Comparison of ENCODE assay signal across 9 cellular contexts in the genomic region with DNA sequence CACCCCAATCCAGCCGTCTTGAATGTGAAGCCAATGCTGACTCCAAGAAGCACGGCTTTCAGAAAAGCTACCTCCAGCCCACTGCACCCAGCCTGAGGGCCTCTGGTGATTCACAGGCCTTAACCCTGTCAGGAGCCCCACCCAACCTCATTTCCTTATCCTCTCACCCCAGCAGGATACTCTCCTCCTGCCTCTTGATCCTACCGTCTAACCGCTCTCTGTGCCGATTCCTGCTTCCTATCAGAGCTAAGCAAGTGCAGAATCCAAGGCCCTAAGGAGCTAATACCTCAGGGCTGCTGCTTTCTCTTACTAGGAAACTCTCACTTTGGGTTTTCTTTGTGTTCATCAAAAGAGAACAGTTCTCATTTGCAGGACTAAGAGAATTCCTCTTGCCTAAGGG. TPM values are rescaled to one million over a fixed set of nuclear protein-coding genes. Genes with fewer than 3 reads are reported as not detected.
DNase-seq lines count a peak whose midpoint lies in the region; ATAC-seq, FAIRE-seq and TF ChIP-seq lines count a peak whose summit lies in the region.
"Had no signal": no experiment of that assay in that cellular context is flagged by ENCODE, and none has a peak within 500 bp of the region (broad histone marks: within the 10 kb centered on the region; RNA-seq: fewer than 3 reads in every experiment).

No MANE protein-coding gene starts in this region.

- TF ChIP-seq POLR2A in A549 (IDR thresholded peaks at IDR 0.05; ENCODE audit: low read length), result no peak

- WGBS in A549 (ENCODE audit: missing lambda C conversion rate), result 8% methylated on average over 4 of the region's 5 CpGs

- no peaks in the 10 kb centered on the region for H4K20me1 ChIP-seq in keratinocyte (ENCODE audit: control insufficient read depth, extremely low read depth, insufficient read depth, low read length)

- H3K4me1 ChIP-seq in A549 (peaks cover 45% of the 10 kb centered on the region), keratinocyte (ENCODE audit: control insufficient read depth, extremely low read depth, insufficient read depth, low read length) (peaks cover 64% of the 10 kb centered on the region), upper lobe of right lung (peaks cover 11% of the 10 kb centered on the region)

- FAIRE-seq in A549 (lab: Jason Lieb, UNC) (no peak), keratinocyte (lab: Jason Lieb, UNC) (peak; percentile 86)
- FAIRE-seq: TTC549 had no signal

- H2AFZ ChIP-seq in keratinocyte (ENCODE audit: control insufficient read depth, low read length), result no peak overlapping the region

- H3K27me3 Mint-ChIP-seq in activated naive CD8-positive, alpha-beta T cell treated with anti-CD3 and anti-CD28 coated beads, Interleukin-2, amount 50 U/mL, for 24 hours, result no peaks in the 10 kb centered on the region

- POLR2A ChIA-PET in A549 (lab: Yijun Ruan, JAX), result interaction anchor here (1.2 kb wide), 1 partner anchor 48 kb away, joined by 4 read pairs; the partner anchor contains the start of gene TRERF1

- CTCF ChIA-PET in A549 (lab: Yijun Ruan, JAX), result interaction anchor here (1.8 kb wide), 1 partner anchor 16 kb away, joined by 4 read pairs; no protein-coding TSS in a partner anchor

- intact Hi-C loops in upper lobe of right lung (cut with DNase I) (no loop called here), posterior cingulate gyrus (cut with DNase I) (no loop called here)

- peak overlapping the region; percentile 61 for H3K9ac ChIP-seq in keratinocyte (ENCODE audit: control insufficient read depth, extremely low read depth, insufficient read depth, low read length)

- peaks cover 69% of the 10 kb centered on the region for H3K4me1 Mint-ChIP-seq in activated naive CD8-positive, alpha-beta T cell treated with anti-CD3 and anti-CD28 coated beads, Interleukin-2, amount 50 U/mL, for 24 hours

- H3K79me2 ChIP-seq in keratinocyte (ENCODE audit: control insufficient read depth, insufficient read depth, low read length), result peaks cover 30% of the 10 kb centered on the region

- H3K4me3 Mint-ChIP-seq in activated naive CD8-positive, alpha-beta T cell treated with anti-CD3 and anti-CD28 coated beads, Interleukin-2, amount 50 U/mL, for 24 hours, result no peak overlapping the region

- TF ChIP-seq CTCF in A549 (IDR thresholded peaks at IDR 0.05) (no peak), keratinocyte (optimal IDR thresholded peaks at IDR 0.05 in 1 of 3, IDR thresholded peaks at IDR 0.05 in 1 of 3, conservative IDR thresholded peaks at IDR 0.05 in 1 of 3; ENCODE audit: extremely low read depth in 1 of 3, insufficient read depth in 2 of 3, low read length in 3 of 3) (no peak), upper lobe of right lung (IDR thresholded peaks at IDR 0.05) (no peak)

- no peak for TF ChIP-seq EP300 in A549 (IDR thresholded peaks at IDR 0.05)

- peak overlapping the region; percentile 20 for H3K27ac Mint-ChIP-seq in activated naive CD8-positive, alpha-beta T cell treated with anti-CD3 and anti-CD28 coated beads, Interleukin-2, amount 50 U/mL, for 24 hours

- ATAC-seq in A549 (peak; percentile 84 to 92), upper lobe of right lung (peak; percentile 56)
- ATAC-seq in activated naive CD8-positive, alpha-beta T cell treated with anti-CD3 and anti-CD28 coated beads, Interleukin-2, amount 50 U/mL, for 24 hours, result peak; percentile 68

- H3K9me3 ChIP-seq in A549 (no peaks in the 10 kb centered on the region), keratinocyte (ENCODE audit: control insufficient read depth, low read depth, low read length) (no peaks in the 10 kb centered on the region), upper lobe of right lung (no peaks in the 10 kb centered on the region)

- no peaks in the 10 kb centered on the region for H3K36me3 ChIP-seq in keratinocyte (ENCODE audit: control insufficient read depth in 2 of 2, extremely low read depth in 1 of 2, insufficient read depth in 2 of 2, low read length in 2 of 2)
- no peaks in the 10 kb centered on the region for H3K36me3 ChIP-seq in upper lobe of right lung

- H3K27ac ChIP-seq in A549 (peak overlapping the region; percentile 69 to 80), keratinocyte (ENCODE audit: control insufficient read depth, insufficient read depth, low read length) (peak overlapping the region; percentile 92), upper lobe of right lung (no peak overlapping the region)

- H3K9me1 ChIP-seq in keratinocyte (ENCODE audit: control insufficient read depth, extremely low read depth, insufficient read depth, low read length), result peaks cover 2% of the 10 kb centered on the region

- H3K27me3 ChIP-seq in keratinocyte (ENCODE audit: control insufficient read depth, extremely low read depth, insufficient read depth, low read length) (no peaks in the 10 kb centered on the region), upper lobe of right lung (no peaks in the 10 kb centered on the region)

- DNase-seq in A549 (ENCODE audit: low read depth in 1 of 2, low spot score in 1 of 2), result peak; percentile 19 to 53
- DNase-seq in NCI-H226, result peak; percentile 90
- DNase-seq in activated naive CD8-positive, alpha-beta T cell treated with anti-CD3 and anti-CD28 coated beads, Interleukin-2, amount 50 U/mL, for 24 hours, result no peak
- DNase-seq in keratinocyte (ENCODE audit: low read depth, low spot score), result peak; percentile 85
- no peak for DNase-seq in upper lobe of right lung
- DNase-seq in COLO829 (ENCODE audit: low spot score), result no peak
- no peak for DNase-seq in posterior cingulate gyrus
- DNase-seq in DMS 273 treated with DMSO at 0.1 percent for 48 hours (lab: John Stamatoyannopoulos, UW), result no peak

- TF ChIP-seq RAD21 in A549 (conservative IDR thresholded peaks at IDR 0.05 in 1 of 2, IDR thresholded peaks at IDR 0.05 in 1 of 2), result no peak

- H3K36me3 Mint-ChIP-seq in activated naive CD8-positive, alpha-beta T cell treated with anti-CD3 and anti-CD28 coated beads, Interleukin-2, amount 50 U/mL, for 24 hours (ENCODE audit: low read depth), result no peaks in the 10 kb centered on the region

- H3K4me2 ChIP-seq in A549 (peak overlapping the region; percentile 62), keratinocyte (ENCODE audit: control insufficient read depth, extremely low read depth, insufficient read depth, low read depth, low read length) (peak overlapping the region; percentile 93)

- no peaks in the 10 kb centered on the region for H3K9me3 Mint-ChIP-seq in activated naive CD8-positive, alpha-beta T cell treated with anti-CD3 and anti-CD28 coated beads, Interleukin-2, amount 50 U/mL, for 24 hours

- H3K4me3 ChIP-seq in A549 (no peak overlapping the region), keratinocyte (ENCODE audit: control insufficient read depth in 2 of 3, extremely low read depth in 1 of 3, insufficient read depth in 2 of 3, low read depth in 1 of 3, low read length in 3 of 3) (peak overlapping the region in 1 of 3 experiments; percentile 2), upper lobe of right lung (no peak overlapping the region)

- dilution Hi-C loops in keratinocyte (cut with MboI; ENCODE audit: extremely low pct_ligation_motif_present, low sequenced_read_pairs), result no loop called here

TF ChIP-seq in A549, 52 proteins besides CTCF, POLR2A, EP300 and RAD21:
- TF ChIP-seq FOSB (CRISPR knock-in tag; IDR thresholded peaks at IDR 0.05) (no peak), GATA3 (IDR thresholded peaks at IDR 0.05; ENCODE audit: borderline replicate concordance) (no peak), BCL3 (IDR thresholded peaks at IDR 0.05) (no peak), ZC3H11A (IDR thresholded peaks at IDR 0.05) (no peak), KDM1A (IDR thresholded peaks at IDR 0.05; ENCODE audit: low read depth) (no peak), TFCP2L1 (CRISPR knock-in tag; IDR thresholded peaks at IDR 0.05) (no peak), MAFK (IDR thresholded peaks at IDR 0.05; ENCODE audit: partially characterized antibody) (no peak), TP53 (CRISPR knock-in tag; IDR thresholded peaks at IDR 0.05) (no peak), CHD4 (IDR thresholded peaks at IDR 0.05; ENCODE audit: borderline replicate concordance) (no peak), POLR2AphosphoS2 (conservative IDR thresholded peaks at IDR 0.05; ENCODE audit: low read length) (no peak)
- TF ChIP-seq, protein P1, sequence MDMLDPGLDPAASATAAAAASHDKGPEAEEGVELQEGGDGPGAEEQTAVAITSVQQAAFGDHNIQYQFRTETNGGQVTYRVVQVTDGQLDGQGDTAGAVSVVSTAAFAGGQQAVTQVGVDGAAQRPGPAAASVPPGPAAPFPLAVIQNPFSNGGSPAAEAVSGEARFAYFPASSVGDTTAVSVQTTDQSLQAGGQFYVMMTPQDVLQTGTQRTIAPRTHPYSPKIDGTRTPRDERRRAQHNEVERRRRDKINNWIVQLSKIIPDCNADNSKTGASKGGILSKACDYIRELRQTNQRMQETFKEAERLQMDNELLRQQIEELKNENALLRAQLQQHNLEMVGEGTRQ (IDR thresholded peaks at IDR 0.05), result no peak

RNA-seq across cellular contexts. Expression of gene TRERF1, which starts 47.2 kb away (rescaled TPM):
- polyA plus RNA-seq in A549 (2011; rRNA removed), result 2.4 and 3.8 TPM in 2 replicates
- polyA plus RNA-seq in A549 (2012; cell fraction: cytosol; rRNA removed), result 3.0 and 4.1 TPM in 2 replicates
- 7.9 and 8.2 TPM in 2 replicates for polyA plus RNA-seq in A549 (2012; cell fraction: nucleus; rRNA removed)
- 3.3 to 3.6 TPM (median 3.5 TPM) in 3 replicates for polyA plus RNA-seq in A549 (2017; fragmentation: RNase III; extraction: RNeasy Plus Mini Kit Qiagen cat#74134 plus additional on column Dnase treatment)
- polyA minus RNA-seq in A549 (2011; rRNA and poly(A)+ RNA removed), result 4.5 and 5.6 TPM in 2 replicates
- polyA plus RNA-seq in keratinocyte, result 3.2 to 4.8 TPM (median 4.5 TPM) in 3 replicates
- polyA plus RNA-seq in keratinocyte (2011; ENCODE audit: low read depth), result 2.0 TPM
- polyA plus RNA-seq in keratinocyte (2011; cell fraction: cytosol; rRNA removed), result 3.3 TPM in 2 replicates
- 12.0 and 14.6 TPM in 2 replicates for polyA plus RNA-seq in keratinocyte (2011; cell fraction: nucleus; rRNA removed)
- 2.4 and 6.4 TPM in 2 replicates for polyA plus RNA-seq in keratinocyte (2012; ENCODE audit: low replicate concordance)
- 5.4 to 18.3 TPM (median 9.5 TPM) in 3 replicates for polyA minus RNA-seq in keratinocyte
- polyA minus RNA-seq in keratinocyte (2011; cell fraction: cytosol; rRNA and poly(A)+ RNA removed), result 3.8 TPM
- 8.7 and 14.2 TPM in 2 replicates for polyA minus RNA-seq in keratinocyte (2011; cell fraction: nucleus; rRNA and poly(A)+ RNA removed)
- total RNA-seq in upper lobe of right lung, result 3.8 TPM

Comparison
In these comparisons a context has a peak if more than half of its experiments do, and no peak if none do; other contexts are left out.
1. DNase-seq: peak in A549 (2 of 2), NCI-H226 (single experiment) and keratinocyte (single experiment); none in activated naive CD8-positive, alpha-beta T cell treated with anti-CD3 and anti-CD28 coated beads, Interleukin-2, amount 50 U/mL, for 24 hours (single experiment), upper lobe of right lung (single experiment), COLO829 (single experiment), posterior cingulate gyrus (0 of 10) and DMS 273 treated with DMSO at 0.1 percent for 48 hours (single experiment).
2. Peak in every context shown above with its lines, with median percentiles within 50 percentile points of each other: ATAC-seq.